ENCODE assay signal across 24 cellular contexts in genomic region chr5:74021090-74021489, GRCh38.
"Had no signal": no experiment of that assay in that cellular context is flagged by ENCODE, and none has a peak within 500 bp of the region (broad histone marks: within the 10 kb centered on the region; RNA-seq: fewer than 3 reads in every experiment).

No MANE protein-coding gene starts in this region.

- DNase-seq: activated B cell treated with CpG ODN at 0.5 μM for 24 hours; activated CD4-positive, alpha-beta T cell treated with anti-CD3 and anti-CD28 coated beads, Interleukin-2, amount 50 U/mL, for 1 hour; activated CD8-positive, alpha-beta T cell treated with anti-CD3 and anti-CD28 coated beads for 36 hours; activated naive CD8-positive, alpha-beta T cell treated with anti-CD3 and anti-CD28 coated beads, Interleukin-2, amount 50 U/mL, for 24 hours; activated T-cell treated with anti-CD3 and anti-CD28 coated beads, Interleukin-2, amount 50 U/mL, for 4 hours; amygdala; effector memory CD4-positive, alpha-beta T cell; erythroblast; gastrocnemius medialis; glutamatergic neuron; islet precursor cell; naive B cell; nucleus accumbens; stimulated activated CD4-positive, alpha-beta T cell treated with anti-CD3 and anti-CD28 coated beads, Interleukin-1b, Interleukin-23, amount 100 ng/mL, for 48 hours; stimulated activated CD4-positive, alpha-beta T cell treated with anti-CD3 and anti-CD28 coated beads, Interleukin-4, amount 100 ng/mL, for 4 hours; stimulated activated CD8-positive, alpha-beta memory T cell treated with anti-CD3 and anti-CD28 coated beads, Interleukin-4, amount 100 ng/mL, for 48 hours; stimulated activated naive CD8-positive, alpha-beta T cell treated with anti-CD3 and anti-CD28 coated beads, Interleukin-15, amount 100 ng/mL, for 72 hours; substantia nigra; T-helper 9 cell had no signal

- H3K27me3 ChIP-seq: breast epithelium, gastrocnemius medialis, hepatocyte, right atrium auricular region, upper lobe of left lung had no signal

- H3K4me1 ChIP-seq: breast epithelium, gastrocnemius medialis, right atrium auricular region had no signal

- H3K4me3 ChIP-seq: breast epithelium, gastrocnemius medialis, hepatocyte, right atrium auricular region, smooth muscle cell, upper lobe of left lung had no signal

- H3K36me3 ChIP-seq: breast epithelium, gastrocnemius medialis, right atrium auricular region, upper lobe of left lung had no signal

- H3K9me3 ChIP-seq: breast epithelium, gastrocnemius medialis, right atrium auricular region, upper lobe of left lung had no signal

- H3K27ac ChIP-seq: breast epithelium, gastrocnemius medialis, hepatocyte, right atrium auricular region had no signal
